ENCODE assay signal across 13 cellular contexts in genomic region chr17:65918921-65919546, GRCh38.
DNase-seq lines count a peak whose midpoint lies in the region; ATAC-seq and TF ChIP-seq lines count a peak whose summit lies in the region.
"Had no signal": no experiment of that assay in that cellular context is flagged by ENCODE, and none has a peak within 500 bp of the region (broad histone marks: within the 10 kb centered on the region; RNA-seq: fewer than 3 reads in every experiment).

No MANE protein-coding gene starts in this region.

- H3K4me3 ChIP-seq in fibroblast of pulmonary artery (replicated peaks; ENCODE audit: low read depth, low read length) (no peak overlapping the region), retinal pigment epithelial cell (ENCODE audit: low read length) (no peak overlapping the region)

- DNase-seq in ELF-1 (ENCODE audit: low read depth, low spot score): peak; percentile 10
- peak; percentile 33 for DNase-seq in fibroblast of pulmonary artery (ENCODE audit: low read depth)
- DNase-seq in retinal pigment epithelial cell (ENCODE audit: low read depth): no peak
- DNase-seq in glomerular visceral epithelial cell (ENCODE audit: extremely low spot score): no peak
- DNase-seq in stimulated activated naive CD8-positive, alpha-beta T cell treated with anti-CD3 and anti-CD28 coated beads, Interleukin-15, Interleukin-2, amounts not matched to agents 100 U/mL and 50 U/mL, for 24 hours: no peak
- no peak for DNase-seq in activated CD4-positive, alpha-beta T cell treated with anti-CD3 and anti-CD28 coated beads for 1 hour
- DNase-seq: NCI-H526 treated with DMSO at 0.1 percent for 48 hours; SHP77; stimulated activated CD4-positive, alpha-beta T cell treated with anti-CD3 and anti-CD28 coated beads, Interleukin-4, amount 100 ng/mL, for 1 hour; stimulated activated naive CD4-positive, alpha-beta T cell had no signal

- H3K27ac ChIP-seq in VCaP: peak overlapping the region; percentile 9; the same call in 1 of the 2 replicates
- H3K27ac ChIP-seq: parathyroid adenoma had no signal

- no peak for ATAC-seq in stimulated activated naive CD8-positive, alpha-beta T cell treated with anti-CD3 and anti-CD28 coated beads, Interleukin-15, Interleukin-2, amounts not matched to agents 100 U/mL and 50 U/mL, for 24 hours
- ATAC-seq in GM21367 (IDR thresholded peaks at IDR 0.05; ENCODE audit: unreplicated experiment): no peak

- TF ChIP-seq CTCF in VCaP (conservative IDR thresholded peaks at IDR 0.05) (no peak), fibroblast of pulmonary artery (IDR thresholded peaks at IDR 0.05; ENCODE audit: low read length, missing control alignments) (peak; percentile 41), retinal pigment epithelial cell (conservative IDR thresholded peaks at IDR 0.05; ENCODE audit: low read depth, low read length) (peak; percentile 48)

Comparison
In these comparisons a context has a peak if more than half of its experiments do, and no peak if none do; other contexts are left out.
1. DNase-seq: peak in ELF-1 (single experiment) and fibroblast of pulmonary artery (single experiment); none in retinal pigment epithelial cell (single experiment), glomerular visceral epithelial cell (single experiment), stimulated activated naive CD8-positive, alpha-beta T cell treated with anti-CD3 and anti-CD28 coated beads, Interleukin-15, Interleukin-2, amounts not matched to agents 100 U/mL and 50 U/mL, for 24 hours (single experiment) and activated CD4-positive, alpha-beta T cell treated with anti-CD3 and anti-CD28 coated beads for 1 hour (single experiment).